In genomic region chr5:149015561-149015960, GRCh38 we compare ENCODE assay signal across 35 cellular contexts. TPM values are rescaled to one million over a fixed set of nuclear protein-coding genes. Genes with fewer than 3 reads are reported as not detected.
"Had no signal": no experiment of that assay in that cellular context is flagged by ENCODE, and none has a peak within 500 bp of the region (broad histone marks: within the 10 kb centered on the region; RNA-seq: fewer than 3 reads in every experiment).

No MANE protein-coding gene starts in this region.

- H3K27ac ChIP-seq: adrenal gland, body of pancreas, cardiac muscle cell, colonic mucosa, foreskin keratinocyte, heart left ventricle, left lung, lower lobe of right lung, pancreas, prostate gland, thyroid gland, upper lobe of left lung, vagina had no signal

- H3K9me3 Mint-ChIP-seq: activated naive CD4-positive, alpha-beta T cell treated with anti-CD3 and anti-CD28 coated beads for 36 hours; activated naive CD8-positive, alpha-beta T cell treated with anti-CD3 and anti-CD28 coated beads for 36 hours; effector memory CD8-positive, alpha-beta T cell; nephron; stimulated activated memory B cell treated with anti-CD40 and anti-IgM and Interleukin-4, amounts not matched to agents 10 μg/mL and 1 μg/mL and 100 μg/mL, for 72 hours; stimulated activated naive CD8-positive, alpha-beta T cell treated with anti-CD3 and anti-CD28 coated beads, Interleukin-15, amount 100 ng/mL, for 72 hours; T-helper 1 cell treated with Interleukin-12 subunit alpha and Interleukin-12 subunit beta and Interleukin-4 antibody, amounts not matched to agents 30 μg/mL and 1 μg/mL, for 36 hours had no signal

- H3K9me3 ChIP-seq: adrenal gland, body of pancreas, colonic mucosa, heart left ventricle, left lung, lower lobe of right lung, pancreas, prostate gland, thyroid gland, upper lobe of left lung, vagina had no signal

- H3K27me3 ChIP-seq: adrenal gland, body of pancreas, cardiac muscle cell, colonic mucosa, foreskin keratinocyte, heart left ventricle, left lung, pancreas, thyroid gland, upper lobe of left lung, vagina had no signal

- H3K4me3 Mint-ChIP-seq: activated naive CD4-positive, alpha-beta T cell treated with anti-CD3 and anti-CD28 coated beads for 36 hours; activated naive CD8-positive, alpha-beta T cell treated with anti-CD3 and anti-CD28 coated beads for 36 hours; effector memory CD8-positive, alpha-beta T cell; nephron; stimulated activated memory B cell treated with anti-CD40 and anti-IgM and Interleukin-4, amounts not matched to agents 10 μg/mL and 1 μg/mL and 100 μg/mL, for 72 hours; stimulated activated naive CD8-positive, alpha-beta T cell treated with anti-CD3 and anti-CD28 coated beads, Interleukin-15, amount 100 ng/mL, for 72 hours; T-helper 1 cell treated with Interleukin-12 subunit alpha and Interleukin-12 subunit beta and Interleukin-4 antibody, amounts not matched to agents 30 μg/mL and 1 μg/mL, for 36 hours had no signal

- DNase-seq: activated CD4-positive, alpha-beta T cell treated with anti-CD3 and anti-CD28 coated beads for 48 hours; activated CD4-positive, alpha-beta T cell treated with anti-CD3 and anti-CD28 coated beads, Interleukin-2, amount 50 U/mL, for 48 hours; activated CD8-positive, alpha-beta memory T cell treated with anti-CD3 and anti-CD28 coated beads for 24 hours; activated effector memory CD4-positive, alpha-beta T cell treated with anti-CD3 and anti-CD28 coated beads, Interleukin-2, amount 50 U/mL, for 16 hours; activated naive CD4-positive, alpha-beta T cell treated with anti-CD3 and anti-CD28 coated beads for 36 hours; activated naive CD8-positive, alpha-beta T cell treated with anti-CD3 and anti-CD28 coated beads for 36 hours; adrenal gland; aorta; body of pancreas; cerebellar nuclear complex; colonic mucosa; effector memory CD8-positive, alpha-beta T cell; foreskin keratinocyte; heart left ventricle; hypothalamus; kidney glomerular epithelial cell; left lung; lower lobe of right lung; pancreas; retina; stimulated activated CD4-positive, alpha-beta T cell treated with anti-CD3 and anti-CD28 coated beads, Interleukin-1b, Interleukin-23, amount 100 ng/mL, for 48 hours; stimulated activated CD4-positive, alpha-beta T cell treated with anti-CD3 and anti-CD28 coated beads, Interleukin-4, amount 100 ng/mL, for 4 hours; stimulated activated CD8-positive, alpha-beta memory T cell treated with anti-CD3 and anti-CD28 coated beads, Interleukin-4, amount 100 ng/mL, for 48 hours; stimulated activated naive CD8-positive, alpha-beta T cell treated with anti-CD3 and anti-CD28 coated beads, Interleukin-15, amount 100 ng/mL, for 72 hours; substantia nigra; T-helper 9 cell; thyroid gland; upper lobe of left lung had no signal

- H3K4me3 ChIP-seq: adrenal gland, body of pancreas, cardiac muscle cell, colonic mucosa, heart left ventricle, left lung, lower lobe of right lung, pancreas, prostate gland, smooth muscle cell, thyroid gland, upper lobe of left lung, vagina had no signal

- H3K4me1 ChIP-seq: adrenal gland, body of pancreas, colonic mucosa, left lung, lower lobe of right lung, pancreas, prostate gland, thyroid gland, vagina had no signal

- H3K36me3 ChIP-seq: adrenal gland, cardiac muscle cell, colonic mucosa, heart left ventricle, left lung, lower lobe of right lung, pancreas, prostate gland, thyroid gland, upper lobe of left lung, vagina had no signal

- ATAC-seq: body of pancreas; effector memory CD8-positive, alpha-beta T cell; foreskin keratinocyte; heart left ventricle; left lung; lower lobe of right lung; pancreas; stimulated activated memory B cell treated with anti-CD40 and anti-IgM and Interleukin-4, amounts not matched to agents 10 μg/mL and 1 μg/mL and 100 μg/mL, for 72 hours; stimulated activated naive CD8-positive, alpha-beta T cell treated with anti-CD3 and anti-CD28 coated beads, Interleukin-15, amount 100 ng/mL, for 72 hours had no signal

- H3K4me1 Mint-ChIP-seq: activated naive CD8-positive, alpha-beta T cell treated with anti-CD3 and anti-CD28 coated beads for 36 hours; stimulated activated memory B cell treated with anti-CD40 and anti-IgM and Interleukin-4, amounts not matched to agents 10 μg/mL and 1 μg/mL and 100 μg/mL, for 72 hours had no signal

- H3K27ac Mint-ChIP-seq: activated naive CD4-positive, alpha-beta T cell treated with anti-CD3 and anti-CD28 coated beads for 36 hours; activated naive CD8-positive, alpha-beta T cell treated with anti-CD3 and anti-CD28 coated beads for 36 hours; effector memory CD8-positive, alpha-beta T cell; stimulated activated memory B cell treated with anti-CD40 and anti-IgM and Interleukin-4, amounts not matched to agents 10 μg/mL and 1 μg/mL and 100 μg/mL, for 72 hours; T-helper 1 cell treated with Interleukin-12 subunit alpha and Interleukin-12 subunit beta and Interleukin-4 antibody, amounts not matched to agents 30 μg/mL and 1 μg/mL, for 36 hours had no signal

- H3K36me3 Mint-ChIP-seq: activated naive CD8-positive, alpha-beta T cell treated with anti-CD3 and anti-CD28 coated beads for 36 hours; stimulated activated memory B cell treated with anti-CD40 and anti-IgM and Interleukin-4, amounts not matched to agents 10 μg/mL and 1 μg/mL and 100 μg/mL, for 72 hours had no signal

RNA-seq across cellular contexts. Expression of gene SH3TC2, which starts 47.3 kb away (rescaled TPM):
- total RNA-seq: activated naive CD4-positive, alpha-beta T cell treated with anti-CD3 and anti-CD28 coated beads for 36 hours; activated naive CD8-positive, alpha-beta T cell treated with anti-CD3 and anti-CD28 coated beads for 36 hours had no signal
- polyA plus RNA-seq: aorta had no signal
